15 cellular contexts compared by ENCODE assay signal in genomic region chr2:240422683-240423329, GRCh38. TPM values are rescaled to one million over a fixed set of nuclear protein-coding genes. Genes with fewer than 3 reads are reported as not detected.
A peak's percentile ranks its signal among the peaks of the same experiment; 100 is the strongest.
DNase-seq lines count a peak whose midpoint lies in the region; ATAC-seq, FAIRE-seq and TF ChIP-seq lines count a peak whose summit lies in the region.
"Had no signal": no experiment of that assay in that cellular context is flagged by ENCODE, and none has a peak within 500 bp of the region (broad histone marks: within the 10 kb centered on the region; RNA-seq: fewer than 3 reads in every experiment).

No MANE protein-coding gene starts in this region.

- H3K9ac ChIP-seq in HepG2 (ENCODE audit: insufficient read depth, low read depth, low read length) = no peak overlapping the region
- H3K9ac ChIP-seq: BLaER1 treated with 17β-estradiol and CSF1 and Interleukin-3, amounts not matched to agents 10 nM and 100 nM had no signal

- H3K4me2 ChIP-seq in HepG2 (ENCODE audit: low read depth, low read length) = no peak overlapping the region
- H3K4me2 ChIP-seq: BLaER1 treated with 17β-estradiol and CSF1 and Interleukin-3, amounts not matched to agents 10 nM and 100 nM had no signal

- H3K4me3 Mint-ChIP-seq in progenitor cell of endocrine pancreas (ENCODE audit: low read depth) = no peak overlapping the region
- no peak overlapping the region for H3K4me3 Mint-ChIP-seq in activated T-cell treated with anti-CD3 and anti-CD28 coated beads, Interleukin-2, amount 50 U/mL, for 72 hours
- H3K4me3 Mint-ChIP-seq: CD4-positive, CD25-positive, alpha-beta regulatory T cell had no signal

- H3K79me2 ChIP-seq in HepG2 (ENCODE audit: insufficient read depth, low read length) = no peaks in the 10 kb centered on the region

- H3K4me1 Mint-ChIP-seq in progenitor cell of endocrine pancreas (ENCODE audit: low read depth) = peaks cover 20% of the 10 kb centered on the region
- peaks cover 12% of the 10 kb centered on the region for H3K4me1 Mint-ChIP-seq in activated T-cell treated with anti-CD3 and anti-CD28 coated beads, Interleukin-2, amount 50 U/mL, for 72 hours (ENCODE audit: low read depth)
- H3K4me1 Mint-ChIP-seq: CD4-positive, CD25-positive, alpha-beta regulatory T cell had no signal

- H3K36me3 Mint-ChIP-seq in progenitor cell of endocrine pancreas (ENCODE audit: insufficient read depth) = no peaks in the 10 kb centered on the region
- H3K36me3 Mint-ChIP-seq in activated T-cell treated with anti-CD3 and anti-CD28 coated beads, Interleukin-2, amount 50 U/mL, for 72 hours (ENCODE audit: insufficient read depth in 2 of 2) = peaks cover 0 to 7% of the 10 kb centered on the region in 2 donors
- H3K36me3 Mint-ChIP-seq: CD4-positive, CD25-positive, alpha-beta regulatory T cell had no signal

- POLR2A ChIA-PET in HepG2 (lab: Yijun Ruan, JAX) = no interaction called here

- H3K9me3 ChIP-seq in right atrium auricular region (peaks cover 0 to 23% of the 10 kb centered on the region in 2 donors), HepG2 (ENCODE audit: low read length) (peaks cover 35% of the 10 kb centered on the region)

- intact Hi-C loops in Right ventricle myocardium inferior (cut with DNase I) = no loop called here
- intact Hi-C loops in HepG2 (cut with micrococcal nuclease; ENCODE audit: unreplicated experiment) = no loop called here

- H3K4me3 ChIP-seq in right atrium auricular region = no peak overlapping the region
- H3K4me3 ChIP-seq in HepG2 (replicated peaks in 1 of 3; ENCODE audit: insufficient read depth in 1 of 3, low read depth in 2 of 3, low read length in 3 of 3) = no peak overlapping the region
- H3K4me3 ChIP-seq: BLaER1 treated with 17β-estradiol and CSF1 and Interleukin-3, amounts not matched to agents 10 nM and 100 nM had no signal

- H3K27ac ChIP-seq in right atrium auricular region (no peak overlapping the region), HepG2 (ENCODE audit: extremely low read length, insufficient read depth, low read length) (no peak overlapping the region)
- H3K27ac ChIP-seq: BLaER1 treated with 17β-estradiol and CSF1 and Interleukin-3, amounts not matched to agents 10 nM and 100 nM had no signal

- peak; percentile 5 for DNase-seq in Right ventricle myocardium inferior (ENCODE audit: missing footprints)
- no peak for DNase-seq in right atrium auricular region (ENCODE audit: low spot score)
- no peak for DNase-seq in HepG2 (ENCODE audit: low spot score)
- DNase-seq in progenitor cell of endocrine pancreas (ENCODE audit: low spot score, unreplicated experiment) = no peak
- no peak for DNase-seq in effector CD4-positive, alpha-beta T cell
- DNase-seq in activated T-cell treated with anti-CD3 and anti-CD28 coated beads, Interleukin-2, amount 50 U/mL, for 72 hours = no peak
- DNase-seq: 8988T; AML-193; CD4-positive, CD25-positive, alpha-beta regulatory T cell; DMS53; GF-D8 had no signal

- no peak for TF ChIP-seq CTCF in right atrium auricular region (IDR thresholded peaks at IDR 0.05)
- TF ChIP-seq CTCF in HepG2 (CRISPR knock-in tag; IDR thresholded peaks at IDR 0.05) = no peak
- TF ChIP-seq CTCF in progenitor cell of endocrine pancreas (IDR thresholded peaks at IDR 0.05; ENCODE audit: unreplicated experiment) = no peak

- TF ChIP-seq RAD21 in HepG2 (CRISPR knock-in tag; IDR thresholded peaks at IDR 0.05) = no peak

- TF ChIP-seq EP300 in HepG2 (IDR thresholded peaks at IDR 0.05; ENCODE audit: low read depth in 2 of 2, low read length in 2 of 2) = no peak
- TF ChIP-seq EP300 in HepG2 (CRISPR knock-in tag; IDR thresholded peaks at IDR 0.05; ENCODE audit: borderline replicate concordance) = no peak

- H3K27me3 ChIP-seq in right atrium auricular region (no peaks in the 10 kb centered on the region), HepG2 (ENCODE audit: control insufficient read depth in 1 of 2, insufficient read depth in 2 of 2, low read length in 2 of 2) (peaks cover 10 to 55% of the 10 kb centered on the region in 2 experiments)
- H3K27me3 ChIP-seq: BLaER1 treated with 17β-estradiol and CSF1 and Interleukin-3, amounts not matched to agents 10 nM and 100 nM had no signal

- in situ Hi-C loops in HepG2 (cut with HindIII; ENCODE audit: extremely low pct_ligation_motif_present, low pct_unique_long_range_greater_than_20kb) = no loop called here

- no peaks in the 10 kb centered on the region for H4K20me1 ChIP-seq in HepG2 (ENCODE audit: insufficient read depth, low read length)
- H4K20me1 ChIP-seq: BLaER1 treated with 17β-estradiol and CSF1 and Interleukin-3, amounts not matched to agents 10 nM and 100 nM had no signal

- no TSS peak for BruUV-seq in HepG2 (replicated peaks; lab: Mats Ljungman, UMichigan)

- ATAC-seq in Right ventricle myocardium inferior (no peak), HepG2 (no peak), HG02840 (IDR thresholded peaks at IDR 0.05; ENCODE audit: low FRiP score, unreplicated experiment) (no peak)
- ATAC-seq in activated T-cell treated with anti-CD3 and anti-CD28 coated beads, Interleukin-2, amount 50 U/mL, for 72 hours (replicated peaks in 1 of 2) = no peak
- ATAC-seq: HCT116 had no signal

- H3K27me3 Mint-ChIP-seq in progenitor cell of endocrine pancreas = no peaks in the 10 kb centered on the region
- peaks cover 5% of the 10 kb centered on the region for H3K27me3 Mint-ChIP-seq in activated T-cell treated with anti-CD3 and anti-CD28 coated beads, Interleukin-2, amount 50 U/mL, for 72 hours (ENCODE audit: low read depth)
- H3K27me3 Mint-ChIP-seq: CD4-positive, CD25-positive, alpha-beta regulatory T cell had no signal

- WGBS in HepG2 (ENCODE audit: low lambda C conversion rate) = 15% methylated on average over 5 of the region's 5 CpGs

- H2AFZ ChIP-seq in HepG2 (ENCODE audit: low read length) = no peak overlapping the region

- peak overlapping the region; percentile 8 for H3K27ac Mint-ChIP-seq in progenitor cell of endocrine pancreas
- no peak overlapping the region for H3K27ac Mint-ChIP-seq in activated T-cell treated with anti-CD3 and anti-CD28 coated beads, Interleukin-2, amount 50 U/mL, for 72 hours
- H3K27ac Mint-ChIP-seq: CD4-positive, CD25-positive, alpha-beta regulatory T cell had no signal

- H3K4me1 ChIP-seq in right atrium auricular region (no peaks in the 10 kb centered on the region), HepG2 (ENCODE audit: insufficient read depth, low read length) (no peaks in the 10 kb centered on the region)
- H3K4me1 ChIP-seq: BLaER1 treated with 17β-estradiol and CSF1 and Interleukin-3, amounts not matched to agents 10 nM and 100 nM had no signal

- CTCF ChIA-PET in HepG2 (lab: Yijun Ruan, JAX; ENCODE audit: low intra/inter-chr PET ratio, low total read pairs) = no interaction called here

- TF ChIP-seq POLR2A in HepG2 (IDR thresholded peaks at IDR 0.05; ENCODE audit: insufficient read depth in 1 of 2, low read depth in 2 of 2, low read length in 2 of 2) = no peak

- H3K9me3 Mint-ChIP-seq in progenitor cell of endocrine pancreas (ENCODE audit: low read depth) = peaks cover 10% of the 10 kb centered on the region
- peaks cover 1 to 17% of the 10 kb centered on the region in 2 donors for H3K9me3 Mint-ChIP-seq in activated T-cell treated with anti-CD3 and anti-CD28 coated beads, Interleukin-2, amount 50 U/mL, for 72 hours

- no peak for FAIRE-seq in HepG2 (lab: Jason Lieb, UNC)
- FAIRE-seq: H1 had no signal

- H3K36me3 ChIP-seq in right atrium auricular region = no peaks in the 10 kb centered on the region
- no peaks in the 10 kb centered on the region for H3K36me3 ChIP-seq in HepG2 (replicated peaks in 1 of 2; ENCODE audit: control insufficient read depth in 1 of 2, insufficient read depth in 2 of 2, low read length in 2 of 2)

TF ChIP-seq in HepG2, 621 proteins besides CTCF, POLR2A, EP300 and RAD21:
- TF ChIP-seq ZNF431 (CRISPR knock-in tag; IDR thresholded peaks at IDR 0.05; ENCODE audit: borderline replicate concordance, low read depth) (no peak), FOSL2 (CRISPR knock-in tag; IDR thresholded peaks at IDR 0.05) (peak; percentile 67)

RNA-seq across cellular contexts. Expression of gene GPC1, which starts 12.7 kb away (rescaled TPM):
- 182 TPM for total RNA-seq in Right ventricle myocardium inferior
- total RNA-seq in right atrium auricular region = 100 to 1,000 TPM in 1 of 2 donors, 10 to 100 TPM in 1; 77.4 to 103 TPM
- total RNA-seq in HepG2 (2016; rRNA removed; fragmentation: Illumina TruSeq; extraction: Trizol) = 2.1 and 5.5 TPM in 2 replicates
- total RNA-seq in HepG2 (2016; cell fraction: cytosol; rRNA removed; fragmentation: Illumina TruSeq; extraction: Trizol; ENCODE audit: low read depth) = 0.91 and 1.6 TPM in 2 replicates
- total RNA-seq in HepG2 (2016; cell fraction: insoluble cytoplasmic fraction; rRNA removed; fragmentation: Illumina TruSeq; extraction: Trizol) = 1.8 and 5.2 TPM in 2 replicates
- 1.9 and 2.0 TPM in 2 replicates for total RNA-seq in HepG2 (2016; cell fraction: membrane; rRNA removed; fragmentation: Illumina TruSeq; extraction: Trizol)
- total RNA-seq in HepG2 (2016; cell fraction: nucleus; rRNA removed; fragmentation: Illumina TruSeq; extraction: Trizol) = 5.4 and 7.0 TPM in 2 replicates
- 4.0 and 4.8 TPM in 2 replicates for polyA plus RNA-seq in HepG2 (2011; rRNA removed)
- 2.4 and 5.8 TPM in 2 replicates for polyA plus RNA-seq in HepG2 (2011; cell fraction: cytosol; rRNA removed)
- polyA plus RNA-seq in HepG2 (2011; cell fraction: nucleus; rRNA removed) = 6.0 and 8.9 TPM in 2 replicates
- 1.1 and 2.2 TPM in 2 replicates for polyA plus RNA-seq in HepG2 (2012)
- 1.3 and 1.7 TPM in 2 replicates for polyA plus RNA-seq in HepG2 (2016; cell fraction: cytosol; fragmentation: Illumina TruSeq; extraction: Trizol; ENCODE audit: low read depth)
- polyA plus RNA-seq in HepG2 (2016; cell fraction: insoluble cytoplasmic fraction; fragmentation: Illumina TruSeq; extraction: Trizol; ENCODE audit: low read depth) = 3.2 and 3.7 TPM in 2 replicates
- polyA plus RNA-seq in HepG2 (2016; cell fraction: membrane; fragmentation: Illumina TruSeq; extraction: Trizol; ENCODE audit: low read depth) = 2.1 and 3.5 TPM in 2 replicates
- polyA plus RNA-seq in HepG2 (2016; cell fraction: nucleus; fragmentation: Illumina TruSeq; extraction: Trizol; ENCODE audit: insufficient read depth, low read depth) = 12.8 and 13.1 TPM in 2 replicates
- 9.2 and 40.8 TPM in 2 replicates for polyA minus RNA-seq in HepG2 (2011; rRNA and poly(A)+ RNA removed; ENCODE audit: low replicate concordance)
- polyA minus RNA-seq in HepG2 (2011; cell fraction: cytosol; rRNA and poly(A)+ RNA removed) = 7.8 and 8.3 TPM in 2 replicates
- polyA minus RNA-seq in HepG2 (2011; cell fraction: nucleus; rRNA and poly(A)+ RNA removed) = 2.1 and 4.8 TPM in 2 replicates
- total RNA-seq in progenitor cell of endocrine pancreas = 88.5 and 91.4 TPM in 2 replicates
- 1 to 10 TPM; 3.2 to 3.6 TPM for total RNA-seq in activated T-cell treated with anti-CD3 and anti-CD28 coated beads, Interleukin-2, amount 50 U/mL, for 72 hours

Comparison
In these comparisons a context has a peak if more than half of its experiments do, and no peak if none do; other contexts are left out.
1. RNA of gene GPC1, which starts 12.7 kb away (total RNA-seq): 182 TPM in Right ventricle myocardium inferior (single experiment), 77.4 to 103 TPM in right atrium auricular region and 88.5 to 91.4 TPM in progenitor cell of endocrine pancreas; 0.91 to 7.0 TPM in HepG2 and 3.2 to 3.6 TPM in activated T-cell treated with anti-CD3 and anti-CD28 coated beads, Interleukin-2, amount 50 U/mL, for 72 hours; every median in the first group is over 4 times any median in the second.